ENCODE assay signal across 9 cellular contexts in the genomic region with DNA sequence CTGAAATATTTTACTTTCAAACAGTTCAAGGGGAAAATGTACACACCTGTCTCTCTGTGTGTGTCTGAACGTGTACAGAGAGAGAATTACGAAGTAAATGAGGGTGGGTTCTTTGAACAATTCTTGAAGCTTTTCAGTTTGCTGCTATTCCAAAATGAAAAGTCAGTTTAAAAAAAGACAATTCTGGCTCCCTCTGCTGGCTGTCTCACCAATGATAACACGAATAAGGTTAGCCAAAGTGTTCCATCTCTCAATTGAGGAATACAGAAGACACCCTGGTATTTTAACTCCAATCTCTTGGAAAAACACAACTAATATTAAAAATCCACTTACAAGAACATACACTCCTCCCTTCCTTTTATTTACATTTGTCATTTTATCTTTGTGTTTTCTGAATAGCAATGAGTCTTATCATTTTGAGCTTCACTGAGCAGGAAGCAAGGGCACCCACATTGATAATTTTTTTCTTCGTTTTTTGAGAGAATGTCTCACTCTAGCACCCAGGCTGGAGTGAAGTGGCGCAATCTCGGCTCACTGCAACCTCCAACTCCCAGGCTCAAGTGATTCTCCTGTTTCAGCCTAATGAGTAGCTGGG. TPM values are rescaled to one million over a fixed set of nuclear protein-coding genes. Genes with fewer than 3 reads are reported as not detected.
DNase-seq lines count a peak whose midpoint lies in the region; ATAC-seq and TF ChIP-seq lines count a peak whose summit lies in the region.
"Had no signal": no experiment of that assay in that cellular context is flagged by ENCODE, and none has a peak within 500 bp of the region (broad histone marks: within the 10 kb centered on the region; RNA-seq: fewer than 3 reads in every experiment).

No MANE protein-coding gene starts in this region.

- H3K27me3 ChIP-seq in CD8-positive, alpha-beta T cell (ENCODE audit: insufficient read depth, low read length): no peaks in the 10 kb centered on the region
- no peaks in the 10 kb centered on the region for H3K27me3 ChIP-seq in colonic mucosa
- H3K27me3 ChIP-seq: SJSA1 had no signal

- no peaks in the 10 kb centered on the region for H3K4me1 Mint-ChIP-seq in CD8-positive, alpha-beta T cell (ENCODE audit: low read depth)
- peaks cover 0 to 4% (median 0%) of the 10 kb centered on the region in 3 donors for H3K4me1 Mint-ChIP-seq in naive B cell
- H3K4me1 Mint-ChIP-seq in stimulated activated effector memory CD8-positive, alpha-beta T cell treated with anti-CD3 and anti-CD28 coated beads, Interleukin-12 subunit alpha, Interleukin-12 subunit beta, amount 100 ng/mL, for 72 hours: no peaks in the 10 kb centered on the region

- peak in 3 of 7 experiments; percentile 19 to 29 (median 27) for DNase-seq in CD8-positive, alpha-beta T cell
- DNase-seq in GM13977 (ENCODE audit: low spot score): peak; percentile 43
- peak; percentile 62 for DNase-seq in OCI-M1 (lab: John Stamatoyannopoulos, UW)
- DNase-seq in colonic mucosa: peak; percentile 30
- peak; percentile 10 for DNase-seq in naive B cell
- DNase-seq in stimulated activated effector memory CD8-positive, alpha-beta T cell treated with anti-CD3 and anti-CD28 coated beads, Interleukin-12 subunit alpha, Interleukin-12 subunit beta, amount 100 ng/mL, for 72 hours (ENCODE audit: low spot score in 2 of 2): no peak

- no peak for ATAC-seq in CD8-positive, alpha-beta T cell
- no peak for ATAC-seq in naive B cell (ENCODE audit: low read depth in 2 of 2)
- no peak for ATAC-seq in stimulated activated effector memory CD8-positive, alpha-beta T cell treated with anti-CD3 and anti-CD28 coated beads, Interleukin-12 subunit alpha, Interleukin-12 subunit beta, amount 100 ng/mL, for 72 hours
- no peak for ATAC-seq in GM18517 (IDR thresholded peaks at IDR 0.05; ENCODE audit: unreplicated experiment)
- ATAC-seq in HG03457 (IDR thresholded peaks at IDR 0.05; ENCODE audit: unreplicated experiment): no peak

- H3K27me3 Mint-ChIP-seq in CD8-positive, alpha-beta T cell (ENCODE audit: low read depth): no peaks in the 10 kb centered on the region
- no peaks in the 10 kb centered on the region for H3K27me3 Mint-ChIP-seq in naive B cell

- H3K9me3 ChIP-seq in CD8-positive, alpha-beta T cell (ENCODE audit: low read length): no peaks in the 10 kb centered on the region
- H3K9me3 ChIP-seq in colonic mucosa: no peaks in the 10 kb centered on the region
- H3K9me3 ChIP-seq: SJSA1 had no signal

- H3K36me3 Mint-ChIP-seq in CD8-positive, alpha-beta T cell: peaks cover 82% of the 10 kb centered on the region
- peaks cover 26 to 27% of the 10 kb centered on the region in 2 donors for H3K36me3 Mint-ChIP-seq in naive B cell
- peaks cover 100% of the 10 kb centered on the region for H3K36me3 Mint-ChIP-seq in stimulated activated effector memory CD8-positive, alpha-beta T cell treated with anti-CD3 and anti-CD28 coated beads, Interleukin-12 subunit alpha, Interleukin-12 subunit beta, amount 100 ng/mL, for 72 hours

- no peak overlapping the region for H3K4me3 Mint-ChIP-seq in CD8-positive, alpha-beta T cell
- no peak overlapping the region for H3K4me3 Mint-ChIP-seq in naive B cell
- H3K4me3 Mint-ChIP-seq in stimulated activated effector memory CD8-positive, alpha-beta T cell treated with anti-CD3 and anti-CD28 coated beads, Interleukin-12 subunit alpha, Interleukin-12 subunit beta, amount 100 ng/mL, for 72 hours: no peak overlapping the region

- POLR2A ChIA-PET in CD8-positive, alpha-beta T cell (lab: Charles Lee): interaction anchor here (1.8 kb wide), 1 partner anchor 20 kb away, joined by 4 read pairs; no protein-coding TSS in a partner anchor

- H3K27ac Mint-ChIP-seq in CD8-positive, alpha-beta T cell: no peak overlapping the region
- H3K27ac Mint-ChIP-seq in naive B cell: no peak overlapping the region
- no peak overlapping the region for H3K27ac Mint-ChIP-seq in stimulated activated effector memory CD8-positive, alpha-beta T cell treated with anti-CD3 and anti-CD28 coated beads, Interleukin-12 subunit alpha, Interleukin-12 subunit beta, amount 100 ng/mL, for 72 hours

- in situ Hi-C loops in GM13977 (cut with MboI; ENCODE audit: low pct_unique_long_range_greater_than_20kb, low sequenced_read_pairs, unreplicated experiment): no loop called here

- H3K9me3 Mint-ChIP-seq in CD8-positive, alpha-beta T cell: no peaks in the 10 kb centered on the region
- H3K9me3 Mint-ChIP-seq in naive B cell: no peaks in the 10 kb centered on the region
- H3K9me3 Mint-ChIP-seq in stimulated activated effector memory CD8-positive, alpha-beta T cell treated with anti-CD3 and anti-CD28 coated beads, Interleukin-12 subunit alpha, Interleukin-12 subunit beta, amount 100 ng/mL, for 72 hours: no peaks in the 10 kb centered on the region

- intact Hi-C loops in CD8-positive, alpha-beta T cell (cut with DNase I, micrococcal nuclease): loop anchor here in 1 of 2 experiments (1.0 kb wide), 1 partner anchor 103 kb away; no protein-coding TSS in a partner anchor
- intact Hi-C loops in colonic mucosa (cut with DNase I): no loop called here

- CTCF ChIA-PET in CD8-positive, alpha-beta T cell (lab: Charles Lee): interaction anchor here (0.8 to 3.8 kb wide), 23 partner anchors 9 to 345 kb away, joined by 3 to 37 read pairs (median 4); a partner anchor contains a TSS

- H3K4me1 ChIP-seq in CD8-positive, alpha-beta T cell (ENCODE audit: insufficient read depth, low read length): no peaks in the 10 kb centered on the region
- no peaks in the 10 kb centered on the region for H3K4me1 ChIP-seq in colonic mucosa
- H3K4me1 ChIP-seq: SJSA1 had no signal

- H3K27ac ChIP-seq in CD8-positive, alpha-beta T cell (ENCODE audit: low read depth, low read length): no peak overlapping the region
- H3K27ac ChIP-seq in colonic mucosa: no peak overlapping the region
- H3K27ac ChIP-seq: SJSA1 had no signal

- peaks cover 65% of the 10 kb centered on the region for H3K36me3 ChIP-seq in CD8-positive, alpha-beta T cell (ENCODE audit: insufficient read depth, low read length)
- H3K36me3 ChIP-seq in colonic mucosa: peaks cover 23% of the 10 kb centered on the region

- TF ChIP-seq CTCF in CD8-positive, alpha-beta T cell (IDR thresholded peaks at IDR 0.05): peak; percentile 34
- peak; percentile 57 for TF ChIP-seq CTCF in GM13977 (IDR thresholded peaks at IDR 0.05; ENCODE audit: extremely low read depth, insufficient read depth, missing control alignments)
- TF ChIP-seq CTCF in colonic mucosa (IDR thresholded peaks at IDR 0.05): no peak

- H3K9ac ChIP-seq in colonic mucosa (ENCODE audit: low read depth in 2 of 2, low read length in 2 of 2): no peak overlapping the region

- H3K4me3 ChIP-seq in CD8-positive, alpha-beta T cell (ENCODE audit: low read depth, low read length): no peak overlapping the region
- no peak overlapping the region for H3K4me3 ChIP-seq in colonic mucosa
- H3K4me3 ChIP-seq: SJSA1 had no signal

RNA-seq across cellular contexts. Expression of a gene that starts 20.5 kb away (rescaled TPM):
- total RNA-seq in CD8-positive, alpha-beta T cell: 100 to 1,000 TPM; 131 to 133 TPM
- total RNA-seq in colonic mucosa: 100 to 1,000 TPM in 1 of 2 donors, 10 to 100 TPM in 1; 74.8 to 109 TPM
- polyA plus RNA-seq in naive B cell (ENCODE audit: low read depth in 6 of 6): 10 to 100 TPM; 45.4 to 92.7 (median 66.5) TPM

RNA-seq across cellular contexts. Expression of a gene that starts 31.0 kb away (rescaled TPM):
- total RNA-seq in CD8-positive, alpha-beta T cell: not detected
- under 1 TPM in 1 of 2 donors, not detected in 1; 0.53 TPM for total RNA-seq in colonic mucosa
- not detected for polyA plus RNA-seq in naive B cell (ENCODE audit: low read depth in 6 of 6)
- total RNA-seq: SJSA1 had no signal

RNA-seq across cellular contexts. Expression of a gene that starts 36.6 kb away (rescaled TPM):
- not detected for total RNA-seq in CD8-positive, alpha-beta T cell
- total RNA-seq in colonic mucosa: under 1 TPM in 1 of 2 donors, not detected in 1; 0.20 TPM
- under 1 TPM in 5 of 6 donors, not detected in 1; 0.30 to 0.83 (median 0.66) TPM for polyA plus RNA-seq in naive B cell (ENCODE audit: low read depth in 6 of 6)
- total RNA-seq: SJSA1 had no signal

RNA-seq across cellular contexts. Expression of a gene that starts 48.6 kb away (rescaled TPM):
- total RNA-seq in CD8-positive, alpha-beta T cell: not detected
- 1 to 10 TPM; 1.1 to 8.2 TPM for total RNA-seq in colonic mucosa
- not detected for polyA plus RNA-seq in naive B cell (ENCODE audit: low read depth in 6 of 6)

Comparison
In these comparisons a context has a peak if more than half of its experiments do, and no peak if none do; other contexts are left out.
1. DNase-seq: peak in GM13977 (single experiment), OCI-M1 (single experiment), colonic mucosa (single experiment) and naive B cell (single experiment); none in stimulated activated effector memory CD8-positive, alpha-beta T cell treated with anti-CD3 and anti-CD28 coated beads, Interleukin-12 subunit alpha, Interleukin-12 subunit beta, amount 100 ng/mL, for 72 hours (0 of 2).